1 cellular context compared by ENCODE assay signal in genomic region chr7:152048051-152048450, GRCh38.
"Had no signal": no experiment of that assay in that cellular context is flagged by ENCODE, and none has a peak within 500 bp of the region (broad histone marks: within the 10 kb centered on the region; RNA-seq: fewer than 3 reads in every experiment).

No MANE protein-coding gene starts in this region.

- H3K4me3 ChIP-seq: MG63 had no signal

- H3K36me3 ChIP-seq: MG63 had no signal

- H3K9me3 ChIP-seq: MG63 had no signal
